8 cellular contexts compared by ENCODE assay signal in the genomic region with DNA sequence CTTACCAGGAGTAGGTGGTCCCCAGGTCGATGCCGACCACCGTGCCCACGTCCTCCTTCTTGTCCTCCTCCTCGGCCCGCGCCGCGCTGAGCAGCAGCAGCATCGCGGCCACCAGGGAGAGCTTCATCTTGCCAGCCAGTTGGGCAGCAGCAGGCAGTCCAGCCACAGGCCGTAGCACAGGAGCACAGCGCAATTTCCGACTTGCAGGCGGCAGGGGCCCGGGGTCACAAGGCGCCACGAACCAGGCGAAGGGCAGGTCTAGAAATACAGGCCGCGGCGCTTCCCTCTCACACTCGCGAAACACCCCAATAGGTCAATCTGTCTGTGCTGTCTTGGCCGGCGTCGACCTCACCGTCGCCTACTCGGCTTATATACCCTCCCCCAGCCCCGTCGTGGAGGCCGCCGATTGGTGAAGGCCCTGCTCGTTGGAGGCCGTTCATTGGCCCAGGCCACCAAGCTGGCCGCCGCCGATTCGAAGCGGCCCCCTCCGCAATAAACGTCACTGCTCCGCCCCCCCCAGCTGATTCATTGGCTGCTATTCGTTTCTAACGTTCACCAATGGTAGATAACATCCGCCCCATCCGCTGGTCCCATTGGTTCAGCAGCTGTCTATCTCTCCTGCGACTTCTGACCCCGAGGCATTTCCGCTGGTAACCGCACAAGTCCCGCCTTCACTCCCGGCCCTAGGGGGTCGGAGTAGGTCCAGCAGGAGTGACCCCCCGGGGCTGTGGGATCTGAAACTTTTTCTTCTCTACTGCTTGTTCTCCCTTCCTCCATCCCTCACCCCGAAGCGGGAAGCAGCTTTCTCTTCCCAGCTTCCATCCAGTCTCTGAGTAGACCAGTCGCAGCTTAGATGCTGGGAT. TPM values are rescaled to one million over a fixed set of nuclear protein-coding genes. Genes with fewer than 3 reads are reported as not detected.
DNase-seq lines count a peak whose midpoint lies in the region; ATAC-seq, FAIRE-seq and TF ChIP-seq lines count a peak whose summit lies in the region.

Gene HSPA5 (minus strand): TSS at position 344 of the 863 bp plus-strand sequence. CDS start 217 bp downstream, at position 127.

- TF ChIP-seq CTCF in keratinocyte (optimal IDR thresholded peaks at IDR 0.05 in 1 of 3, IDR thresholded peaks at IDR 0.05 in 1 of 3, conservative IDR thresholded peaks at IDR 0.05 in 1 of 3; ENCODE audit: extremely low read depth in 1 of 3, insufficient read depth in 2 of 3, low read length in 3 of 3) = peak in 2 of 3 experiments; percentile 10 to 13

- no peaks in the 10 kb centered on the region for H3K9me3 ChIP-seq in keratinocyte (ENCODE audit: control insufficient read depth, low read depth, low read length)

- H3K9ac ChIP-seq in keratinocyte (ENCODE audit: control insufficient read depth, extremely low read depth, insufficient read depth, low read length) = peak within 1 kb of the TSS; percentile 99

- peaks cover 21 to 40% of the 10 kb centered on the region in 2 experiments for H3K36me3 ChIP-seq in keratinocyte (ENCODE audit: control insufficient read depth in 2 of 2, extremely low read depth in 1 of 2, insufficient read depth in 2 of 2, low read length in 2 of 2)

- peaks cover 39% of the 10 kb centered on the region for H4K20me1 ChIP-seq in keratinocyte (ENCODE audit: control insufficient read depth, extremely low read depth, insufficient read depth, low read length)

- peak; percentile 79 for FAIRE-seq in keratinocyte (lab: Jason Lieb, UNC)

- peak within 1 kb of the TSS; percentile 89 for H2AFZ ChIP-seq in keratinocyte (ENCODE audit: control insufficient read depth, low read length)

- TF ChIP-seq POLR2A in GM19099 (IDR thresholded peaks at IDR 0.05; ENCODE audit: extremely low read depth, insufficient read length, low read depth) = peak; percentile 99

- peak within 1 kb of the TSS; percentile 99 for H3K27ac ChIP-seq in keratinocyte (ENCODE audit: control insufficient read depth, insufficient read depth, low read length)

- peaks cover 55% of the 10 kb centered on the region for H3K79me2 ChIP-seq in keratinocyte (ENCODE audit: control insufficient read depth, insufficient read depth, low read length)

- H3K4me3 ChIP-seq in keratinocyte (ENCODE audit: control insufficient read depth in 2 of 3, extremely low read depth in 1 of 3, insufficient read depth in 2 of 3, low read depth in 1 of 3, low read length in 3 of 3) = peak within 1 kb of the TSS; percentile 99

- dilution Hi-C loops in keratinocyte (cut with MboI; ENCODE audit: extremely low pct_ligation_motif_present, low sequenced_read_pairs) = no loop called here

- DNase-seq in Ammon's horn (ENCODE audit: low spot score) = peak; percentile 100
- DNase-seq in NCI-H510A (lab: John Stamatoyannopoulos, UW) = peak; percentile 97
- peak; percentile 99 for DNase-seq in activated CD4-positive, alpha-beta T cell treated with anti-CD3 and anti-CD28 coated beads for 1 hour
- DNase-seq in cerebellum (ENCODE audit: low spot score) = peak; percentile 99
- DNase-seq in keratinocyte (ENCODE audit: low read depth, low spot score) = peak; percentile 98
- peak; percentile 98 to 99 for DNase-seq in stimulated activated CD4-positive, alpha-beta T cell treated with anti-CD3 and anti-CD28 coated beads, Interleukin-15, amount 100 ng/mL, for 1 hour (ENCODE audit: low read depth in 1 of 2, low spot score in 1 of 2)

- no peaks in the 10 kb centered on the region for H3K9me1 ChIP-seq in keratinocyte (ENCODE audit: control insufficient read depth, extremely low read depth, insufficient read depth, low read length)

- H3K27me3 ChIP-seq in keratinocyte (ENCODE audit: control insufficient read depth, extremely low read depth, insufficient read depth, low read length) = no peaks in the 10 kb centered on the region

- ATAC-seq in HG03432 (IDR thresholded peaks at IDR 0.05; ENCODE audit: unreplicated experiment) = peak; percentile 92

- H3K4me2 ChIP-seq in keratinocyte (ENCODE audit: control insufficient read depth, extremely low read depth, insufficient read depth, low read depth, low read length) = peak within 1 kb of the TSS; percentile 100

- H3K4me1 ChIP-seq in keratinocyte (ENCODE audit: control insufficient read depth, extremely low read depth, insufficient read depth, low read length) = peaks cover 39% of the 10 kb centered on the region

RNA-seq across cellular contexts. Expression of gene HSPA5, which starts in this region (rescaled TPM):
- 37.9 TPM for total RNA-seq in cerebellum
- 138 to 378 TPM (median 274 TPM) in 3 replicates for polyA plus RNA-seq in keratinocyte
- polyA plus RNA-seq in keratinocyte (2011; ENCODE audit: low read depth) = 591 TPM
- 61.0 and 96.2 TPM in 2 replicates for polyA plus RNA-seq in keratinocyte (2011; cell fraction: cytosol; rRNA removed)
- 423 and 629 TPM in 2 replicates for polyA plus RNA-seq in keratinocyte (2011; cell fraction: nucleus; rRNA removed)
- polyA plus RNA-seq in keratinocyte (2012; ENCODE audit: low replicate concordance) = 480 and 505 TPM in 2 replicates
- polyA minus RNA-seq in keratinocyte = 121 to 253 TPM (median 189 TPM) in 3 replicates
- 141 TPM for polyA minus RNA-seq in keratinocyte (2011; cell fraction: cytosol; rRNA and poly(A)+ RNA removed)
- polyA minus RNA-seq in keratinocyte (2011; cell fraction: nucleus; rRNA and poly(A)+ RNA removed) = 357 and 483 TPM in 2 replicates

Comparison
In these comparisons a context has a peak if more than half of its experiments do, and no peak if none do; other contexts are left out.
1. Peak in every context shown above with its lines: DNase-seq, ATAC-seq, H3K4me3 ChIP-seq and H3K27ac ChIP-seq.